ENCODE assay signal across 1 cellular context in genomic region chrX:155069414-155069813, GRCh38.
TF ChIP-seq lines count a peak whose summit lies in the region.

No MANE protein-coding gene starts in this region.

TF ChIP-seq in SK-N-SH, 30 proteins besides CTCF, POLR2A, EP300 and RAD21 (continued from another document):
- TF ChIP-seq FOSL2 (IDR thresholded peaks at IDR 0.05; ENCODE audit: borderline replicate concordance, low read depth) (no peak), SMC3 (IDR thresholded peaks at IDR 0.05; ENCODE audit: low read depth, low read length) (no peak), MAX (IDR thresholded peaks at IDR 0.05; ENCODE audit: low read depth) (no peak), PBX3 (IDR thresholded peaks at IDR 0.05) (no peak), SIN3A (IDR thresholded peaks at IDR 0.05; ENCODE audit: borderline replicate concordance, low read depth, low read length) (no peak), MEF2A (IDR thresholded peaks at IDR 0.05; ENCODE audit: borderline replicate concordance, low read depth) (no peak), TCF12 (IDR thresholded peaks at IDR 0.05) (no peak), EZH2phosphoT487 (IDR thresholded peaks at IDR 0.05; ENCODE audit: borderline replicate concordance, low read depth) (no peak), NRF1 (IDR thresholded peaks at IDR 0.05; ENCODE audit: low read depth, low read length) (no peak), FOXM1 (IDR thresholded peaks at IDR 0.05; ENCODE audit: low read depth) (no peak), GATA2 (CRISPR knock-in tag; IDR thresholded peaks at IDR 0.05) (no peak), RFX5 (IDR thresholded peaks at IDR 0.05; ENCODE audit: low read length) (no peak)
